9 cellular contexts compared by ENCODE assay signal in genomic region chr12:46546634-46547273, GRCh38.
A peak's percentile ranks its signal among the peaks of the same experiment; 100 is the strongest.
DNase-seq lines count a peak whose midpoint lies in the region; ATAC-seq, FAIRE-seq and TF ChIP-seq lines count a peak whose summit lies in the region.
"Had no signal": no experiment of that assay in that cellular context is flagged by ENCODE, and none has a peak within 500 bp of the region (broad histone marks: within the 10 kb centered on the region; RNA-seq: fewer than 3 reads in every experiment).

No MANE protein-coding gene starts in this region.

- FAIRE-seq in GM18507 (lab: Jason Lieb, UNC): peak; percentile 9

- DNase-seq in GM18507 (ENCODE audit: extremely low spot score, insufficient read length, low read depth) (peak; percentile 5), HCT116 (ENCODE audit: low read depth, low spot score) (no peak), NB4 (ENCODE audit: low read depth) (peak; percentile 76), left lung (no peak), thyroid gland (no peak), anterior cingulate cortex (lab: John Stamatoyannopoulos, UW) (no peak), Right ventricle myocardium inferior (ENCODE audit: missing footprints) (no peak), hepatic stellate cell (ENCODE audit: low spot score) (no peak)

- no TSS peak for BruUV-seq in HCT116 (replicated peaks; lab: Mats Ljungman, UMichigan)

- H3K4me3 ChIP-seq in HCT116 (replicated peaks in 1 of 2; ENCODE audit: low read depth in 1 of 2, low read length in 2 of 2) (no peak overlapping the region), NB4 (ENCODE audit: low read depth, low read length) (no peak overlapping the region), left lung (no peak overlapping the region), thyroid gland (replicated peaks in 1 of 3) (no peak overlapping the region)
- H3K4me3 ChIP-seq: skin epidermis had no signal

- CTCF ChIA-PET in HCT116 (lab: Charles Lee): no interaction called here

- ATAC-seq in HCT116 (no peak), left lung (peak; percentile 38), Right ventricle myocardium inferior (no peak)

- H3K36me3 ChIP-seq in HCT116 (ENCODE audit: control insufficient read depth in 1 of 2, insufficient read depth in 2 of 2, low read length in 2 of 2): no peaks in the 10 kb centered on the region
- no peaks in the 10 kb centered on the region for H3K36me3 ChIP-seq in left lung
- no peaks in the 10 kb centered on the region for H3K36me3 ChIP-seq in thyroid gland

- RAD21 ChIA-PET in HCT116 (lab: Charles Lee; ENCODE audit: low non-redundant PET in 1 of 2, low total read pairs in 2 of 2, uncharacterized antibody in 2 of 2, unreplicated experiment in 2 of 2): no interaction called here

- POLR2A ChIA-PET in HCT116 (lab: Charles Lee): interaction anchor here (0.7 to 3.7 kb wide), 5 partner anchors 9 to 178 kb away, joined by 3 to 13 read pairs (median 9); no protein-coding TSS in a partner anchor

- no peak for TF ChIP-seq RAD21 in HCT116 (IDR thresholded peaks at IDR 0.05; ENCODE audit: low read depth)

- intact Hi-C loops in HCT116 (cut with micrococcal nuclease) (no loop called here), left lung (cut with DNase I) (no loop called here), thyroid gland (cut with DNase I) (no loop called here), Right ventricle myocardium inferior (cut with DNase I) (no loop called here)

- H3K4me1 ChIP-seq in HCT116 (ENCODE audit: control insufficient read depth in 1 of 2, insufficient read depth in 2 of 2, low read length in 2 of 2) (peaks cover 55 to 58% of the 10 kb centered on the region in 2 experiments), left lung (peaks cover 0 to 12% of the 10 kb centered on the region in 2 donors), thyroid gland (no peaks in the 10 kb centered on the region)

- peak overlapping the region; percentile 91 for H3K27ac ChIP-seq in HCT116 (ENCODE audit: low read depth, low read length)
- H3K27ac ChIP-seq in left lung: no peak overlapping the region
- H3K27ac ChIP-seq in thyroid gland: no peak overlapping the region

- H2AFZ ChIP-seq in HCT116 (ENCODE audit: low read depth, low read length, poor library complexity, severe bottlenecking): no peak overlapping the region

- TF ChIP-seq POLR2A in HCT116 (IDR thresholded peaks at IDR 0.05; ENCODE audit: borderline replicate concordance, extremely low read depth, insufficient read depth, insufficient read length) (no peak), NB4 (IDR thresholded peaks at IDR 0.05; ENCODE audit: extremely low read depth, insufficient read length) (no peak), thyroid gland (IDR thresholded peaks at IDR 0.05) (no peak)

- peaks cover 3% of the 10 kb centered on the region; the same call in 1 of the 2 replicates for H3K79me2 ChIP-seq in HCT116 (ENCODE audit: insufficient read depth, low read length)

- no peaks in the 10 kb centered on the region for H3K9me2 ChIP-seq in HCT116 (ENCODE audit: insufficient read depth)

- TF ChIP-seq CTCF in HCT116 (IDR thresholded peaks at IDR 0.05 in 2 of 3, conservative IDR thresholded peaks at IDR 0.05 in 1 of 3; ENCODE audit: borderline replicate concordance in 1 of 3, insufficient read depth in 1 of 3, low read depth in 2 of 3, low read length in 2 of 3) (no peak), NB4 (IDR thresholded peaks at IDR 0.05; ENCODE audit: low read depth, low read length) (no peak), left lung (IDR thresholded peaks at IDR 0.05) (no peak), thyroid gland (IDR thresholded peaks at IDR 0.05) (no peak)

- no peaks in the 10 kb centered on the region for H3K9me3 ChIP-seq in HCT116 (ENCODE audit: control insufficient read depth in 1 of 2, insufficient read depth in 1 of 2, low read depth in 1 of 2, low read length in 2 of 2)
- peaks cover 0 to 4% of the 10 kb centered on the region in 2 donors for H3K9me3 ChIP-seq in left lung
- no peaks in the 10 kb centered on the region for H3K9me3 ChIP-seq in thyroid gland

- peak overlapping the region; percentile 81 for H3K4me2 ChIP-seq in HCT116 (ENCODE audit: low read length)

- H4K20me1 ChIP-seq in HCT116 (ENCODE audit: insufficient read depth): no peaks in the 10 kb centered on the region

- 0 out of 2 replicates have a peak overlapping the region, but pooled peaks have one; percentile 72 for H3K9ac ChIP-seq in HCT116 (ENCODE audit: low read length)

- 82 to 91% methylated on average over 2 of the region's 2 CpGs for WGBS in thyroid gland, 2 donors

- H3K27me3 ChIP-seq in HCT116 (ENCODE audit: insufficient read depth, low read length) (no peaks in the 10 kb centered on the region), left lung (no peaks in the 10 kb centered on the region), thyroid gland (no peaks in the 10 kb centered on the region)

TF ChIP-seq in HCT116, 20 proteins besides CTCF, POLR2A, EP300 and RAD21:
- TF ChIP-seq REST (IDR thresholded peaks at IDR 0.05; ENCODE audit: low read depth) (no peak), SRF (IDR thresholded peaks at IDR 0.05; ENCODE audit: low read depth) (no peak), MAX (IDR thresholded peaks at IDR 0.05) (no peak; the same call in 1 of the 2 replicates), TCF7L2 (IDR thresholded peaks at IDR 0.05; ENCODE audit: borderline replicate concordance, extremely low read depth, insufficient read depth, insufficient read length) (no peak), YY1 (IDR thresholded peaks at IDR 0.05; ENCODE audit: extremely low read depth, insufficient replicate concordance, low read depth, low read length) (no peak), ELF1 (IDR thresholded peaks at IDR 0.05; ENCODE audit: borderline replicate concordance, low read depth) (no peak), EZH2 (IDR thresholded peaks at IDR 0.05) (no peak), EGR1 (IDR thresholded peaks at IDR 0.05; ENCODE audit: low read depth) (peak; percentile 78)

Comparison
In these comparisons a context has a peak if more than half of its experiments do, and no peak if none do; other contexts are left out.
1. DNase-seq: peak in GM18507 (single experiment) and NB4 (single experiment); none in HCT116 (single experiment), left lung (0 of 2), thyroid gland (0 of 2), anterior cingulate cortex (0 of 58), Right ventricle myocardium inferior (single experiment) and hepatic stellate cell (single experiment).